Comparison of ENCODE assay signal across 17 cellular contexts in genomic region chr15:100995471-100996430, GRCh38.
DNase-seq lines count a peak whose midpoint lies in the region; ATAC-seq and TF ChIP-seq lines count a peak whose summit lies in the region.
"Had no signal": no experiment of that assay in that cellular context is flagged by ENCODE, and none has a peak within 500 bp of the region (broad histone marks: within the 10 kb centered on the region; RNA-seq: fewer than 3 reads in every experiment).

No MANE protein-coding gene starts in this region.

- no peak overlapping the region for H3K4me3 Mint-ChIP-seq in dendritic cell treated with granulocyte-macrophage colony-stimulating factor and Interleukin-4, amounts not matched to agents 40 ng/mL and 50 ng/mL, for 4 days
- H3K4me3 Mint-ChIP-seq in MCF 10A (ENCODE audit: unreplicated experiment) = no peak overlapping the region
- H3K4me3 Mint-ChIP-seq: CD8-positive, alpha-beta T cell had no signal

- H3K9me3 ChIP-seq in lung (ENCODE audit: control insufficient read depth in 2 of 2, insufficient read depth in 1 of 2, low read length in 1 of 2) = no peaks in the 10 kb centered on the region
- H3K9me3 ChIP-seq in sigmoid colon = no peaks in the 10 kb centered on the region
- no peaks in the 10 kb centered on the region for H3K9me3 ChIP-seq in esophagus squamous epithelium

- H3K36me3 ChIP-seq in lung (ENCODE audit: control insufficient read depth in 2 of 2, insufficient read depth in 2 of 2, low read length in 2 of 2) (peaks cover 0 to under 1% of the 10 kb centered on the region in 2 donors), sigmoid colon (peaks cover 0 to 10% (median 0%) of the 10 kb centered on the region in 4 donors), esophagus squamous epithelium (peaks cover 0 to 20% (median 0%) of the 10 kb centered on the region in 3 donors)

- H3K4me3 ChIP-seq in lung (no peak overlapping the region), sigmoid colon (no peak overlapping the region), esophagus squamous epithelium (no peak overlapping the region)

- DNase-seq in lung (ENCODE audit: low spot score) = peak; percentile 15
- peak; percentile 38 for DNase-seq in sigmoid colon
- DNase-seq in NCI-H1417 treated with DMSO at 0.1 percent for 48 hours (lab: John Stamatoyannopoulos, UW) = no peak
- no peak for DNase-seq in esophagus squamous epithelium (lab: John Stamatoyannopoulos, UW)
- no peak for DNase-seq in MCF 10A (ENCODE audit: unreplicated experiment)
- no peak for DNase-seq in iPS-NIHi11 (ENCODE audit: low spot score)
- DNase-seq: CD8-positive, alpha-beta T cell; HCEC 1CT; KBM-7; NCI-H1048; NCI-H146; NCI-H2081; NCI-H510A; NCI-H82; PC-3 had no signal

- CTCF ChIA-PET in MCF 10A (lab: Yijun Ruan, JAX) = interaction anchor here (0.7 to 1.6 kb wide), 3 partner anchors 11 to 13 kb away, joined by 3 to 6 read pairs (median 4); no protein-coding TSS in a partner anchor

- no peak for ATAC-seq in lung (ENCODE audit: insufficient read depth, low FRiP score)
- ATAC-seq: CD8-positive, alpha-beta T cell; PC-3 had no signal

- BruUV-seq in MCF 10A (replicated peaks; lab: Mats Ljungman, UMichigan) = no TSS peak

- peaks cover 72% of the 10 kb centered on the region for H3K36me3 Mint-ChIP-seq in dendritic cell treated with granulocyte-macrophage colony-stimulating factor and Interleukin-4, amounts not matched to agents 40 ng/mL and 50 ng/mL, for 4 days (ENCODE audit: low read depth)
- H3K36me3 Mint-ChIP-seq in MCF 10A (ENCODE audit: insufficient read depth, unreplicated experiment) = peaks cover 17% of the 10 kb centered on the region
- H3K36me3 Mint-ChIP-seq: CD8-positive, alpha-beta T cell had no signal

- WGBS in lung, 2 donors = 75 to 83% methylated on average over 20 of the region's 20 CpGs
- 75 to 86% methylated on average over 20 of the region's 20 CpGs for WGBS in sigmoid colon, 2 donors
- 75 to 82% methylated on average over 11 to 16 of the region's 20 CpGs for WGBS in esophagus squamous epithelium, 2 donors

- no peaks in the 10 kb centered on the region for H3K4me1 ChIP-seq in lung (ENCODE audit: control insufficient read depth in 2 of 2, insufficient read depth in 2 of 2, low read length in 2 of 2)
- no peaks in the 10 kb centered on the region for H3K4me1 ChIP-seq in sigmoid colon
- peaks cover 0 to 13% (median 0%) of the 10 kb centered on the region in 3 donors for H3K4me1 ChIP-seq in esophagus squamous epithelium

- peaks cover 25% of the 10 kb centered on the region for H3K4me1 Mint-ChIP-seq in dendritic cell treated with granulocyte-macrophage colony-stimulating factor and Interleukin-4, amounts not matched to agents 40 ng/mL and 50 ng/mL, for 4 days (ENCODE audit: low read depth)
- H3K4me1 Mint-ChIP-seq in MCF 10A (ENCODE audit: insufficient read depth, unreplicated experiment) = no peaks in the 10 kb centered on the region

- H3K27ac ChIP-seq in C4-2B (0 out of 2 replicates have a peak overlapping the region, but pooled peaks have one; percentile 2), lung (ENCODE audit: low read depth in 1 of 2, low read length in 1 of 2) (no peak overlapping the region), sigmoid colon (no peak overlapping the region), esophagus squamous epithelium (peak overlapping the region in 1 of 4 donors; percentile 17)

- no peaks in the 10 kb centered on the region for H3K27me3 Mint-ChIP-seq in dendritic cell treated with granulocyte-macrophage colony-stimulating factor and Interleukin-4, amounts not matched to agents 40 ng/mL and 50 ng/mL, for 4 days
- no peaks in the 10 kb centered on the region for H3K27me3 Mint-ChIP-seq in MCF 10A (ENCODE audit: insufficient read depth, unreplicated experiment)

- H3K27ac Mint-ChIP-seq in dendritic cell treated with granulocyte-macrophage colony-stimulating factor and Interleukin-4, amounts not matched to agents 40 ng/mL and 50 ng/mL, for 4 days = peak overlapping the region; percentile 63
- H3K27ac Mint-ChIP-seq in MCF 10A (ENCODE audit: low read depth, unreplicated experiment) = no peak overlapping the region
- H3K27ac Mint-ChIP-seq: CD8-positive, alpha-beta T cell had no signal

- no peaks in the 10 kb centered on the region for H3K9me3 Mint-ChIP-seq in dendritic cell treated with granulocyte-macrophage colony-stimulating factor and Interleukin-4, amounts not matched to agents 40 ng/mL and 50 ng/mL, for 4 days
- no peaks in the 10 kb centered on the region for H3K9me3 Mint-ChIP-seq in MCF 10A (ENCODE audit: unreplicated experiment)
- H3K9me3 Mint-ChIP-seq: CD8-positive, alpha-beta T cell had no signal

- POLR2A ChIA-PET in MCF 10A (lab: Yijun Ruan, JAX) = no interaction called here

- intact Hi-C loops in dendritic cell treated with granulocyte-macrophage colony-stimulating factor and Interleukin-4, amounts not matched to agents 40 ng/mL and 50 ng/mL, for 4 days (cut with micrococcal nuclease) = no loop called here
- intact Hi-C loops in sigmoid colon (cut with DNase I) (no loop called here), esophagus squamous epithelium (cut with DNase I) (no loop called here), MCF 10A (cut with micrococcal nuclease) (no loop called here)

- TF ChIP-seq EP300 in sigmoid colon (IDR thresholded peaks at IDR 0.05) = no peak

- H3K27me3 ChIP-seq in lung (ENCODE audit: control insufficient read depth, insufficient read depth) (no peaks in the 10 kb centered on the region), sigmoid colon (no peaks in the 10 kb centered on the region), esophagus squamous epithelium (no peaks in the 10 kb centered on the region)

- TF ChIP-seq POLR2A in sigmoid colon (IDR thresholded peaks at IDR 0.05) (no peak), esophagus squamous epithelium (IDR thresholded peaks at IDR 0.05) (no peak)

- TF ChIP-seq CTCF in C4-2B (conservative IDR thresholded peaks at IDR 0.05) (no peak), lung (IDR thresholded peaks at IDR 0.05; ENCODE audit: control extremely low read depth, extremely low read depth) (no peak), sigmoid colon (IDR thresholded peaks at IDR 0.05) (no peak), esophagus squamous epithelium (IDR thresholded peaks at IDR 0.05) (no peak), MCF 10A (IDR thresholded peaks at IDR 0.05; ENCODE audit: unreplicated experiment) (no peak)

Comparison
In these comparisons a context has a peak if more than half of its experiments do, and no peak if none do; other contexts are left out.
1. DNase-seq: peak in lung (single experiment) and sigmoid colon (single experiment); none in NCI-H1417 treated with DMSO at 0.1 percent for 48 hours (single experiment), esophagus squamous epithelium (single experiment), MCF 10A (single experiment) and iPS-NIHi11 (single experiment).